In genomic region chr15:82679626-82680199, GRCh38 we compare ENCODE assay signal across 10 cellular contexts. TPM values are rescaled to one million over a fixed set of nuclear protein-coding genes. Genes with fewer than 3 reads are reported as not detected.
DNase-seq lines count a peak whose midpoint lies in the region; ATAC-seq, FAIRE-seq and TF ChIP-seq lines count a peak whose summit lies in the region.
"Had no signal": no experiment of that assay in that cellular context is flagged by ENCODE, and none has a peak within 500 bp of the region (broad histone marks: within the 10 kb centered on the region; RNA-seq: fewer than 3 reads in every experiment).

No MANE protein-coding gene starts in this region.

- POLR2A ChIA-PET in CD8-positive, alpha-beta T cell (lab: Charles Lee): interaction anchor here (1.0 to 3.2 kb wide), 3 partner anchors 71 to 140 kb away, joined by 3 to 17 read pairs (median 13); partner anchors contain the start of gene RPS17

- H3K27ac Mint-ChIP-seq in CD8-positive, alpha-beta T cell: peak overlapping the region; percentile 80
- no peak overlapping the region for H3K27ac Mint-ChIP-seq in effector memory CD8-positive, alpha-beta T cell

- no peaks in the 10 kb centered on the region for H3K27me3 Mint-ChIP-seq in CD8-positive, alpha-beta T cell (ENCODE audit: low read depth)
- H3K27me3 Mint-ChIP-seq in effector memory CD8-positive, alpha-beta T cell: peaks cover 0 to 17% of the 10 kb centered on the region in 2 donors

- no peak for DNase-seq in CD8-positive, alpha-beta T cell
- DNase-seq in effector memory CD8-positive, alpha-beta T cell: peak in 1 of 3 experiments; percentile 4
- DNase-seq in omental fat pad (ENCODE audit: low spot score): no peak
- no peak for DNase-seq in NCI-H82 treated with DMSO at 0.1 percent for 48 hours (lab: John Stamatoyannopoulos, UW; ENCODE audit: unreplicated experiment)
- DNase-seq in foreskin melanocyte: no peak
- no peak for DNase-seq in H54 (ENCODE audit: insufficient read length, low spot score)
- DNase-seq: gastrocnemius medialis, NCI-H82 had no signal

- no peak overlapping the region for H3K27ac ChIP-seq in CD8-positive, alpha-beta T cell (ENCODE audit: low read depth, low read length)
- no peak overlapping the region for H3K27ac ChIP-seq in OCI-LY1 (ENCODE audit: low read depth, low read length, poor library complexity, severe bottlenecking)
- H3K27ac ChIP-seq: gastrocnemius medialis had no signal

- no peaks in the 10 kb centered on the region for H4K20me1 ChIP-seq in OCI-LY1 (ENCODE audit: insufficient read depth, low read length)

- H3K9me3 ChIP-seq in CD8-positive, alpha-beta T cell (ENCODE audit: low read length): no peaks in the 10 kb centered on the region
- no peaks in the 10 kb centered on the region for H3K9me3 ChIP-seq in OCI-LY1 (ENCODE audit: low read length)
- H3K9me3 ChIP-seq: gastrocnemius medialis had no signal

- no peak for FAIRE-seq in H54 (lab: Jason Lieb, UNC)

- ATAC-seq in CD8-positive, alpha-beta T cell: no peak
- no peak for ATAC-seq in effector memory CD8-positive, alpha-beta T cell (replicated peaks)
- ATAC-seq in omental fat pad (ENCODE audit: low FRiP score) (peak; percentile 24), HG02678 (IDR thresholded peaks at IDR 0.05; ENCODE audit: unreplicated experiment) (no peak)
- ATAC-seq: gastrocnemius medialis had no signal

- H3K4me2 ChIP-seq in OCI-LY1 (ENCODE audit: low read length): peak overlapping the region; percentile 60

- H3K79me2 ChIP-seq in OCI-LY1 (ENCODE audit: insufficient read depth, low read length): no peaks in the 10 kb centered on the region

- CTCF ChIA-PET in CD8-positive, alpha-beta T cell (lab: Charles Lee): interaction anchor here (1.2 to 1.9 kb wide), 2 partner anchors 31 to 320 kb away, joined by 3 to 5 read pairs; no protein-coding TSS in a partner anchor

- H3K27me3 ChIP-seq in CD8-positive, alpha-beta T cell (ENCODE audit: insufficient read depth, low read length): no peaks in the 10 kb centered on the region
- H3K27me3 ChIP-seq in OCI-LY1 (ENCODE audit: insufficient read depth, low read length): no peaks in the 10 kb centered on the region

- no peak for TF ChIP-seq POLR2A in H54 (IDR thresholded peaks at IDR 0.05; ENCODE audit: low read depth, low read length)

- no peak overlapping the region for H2AFZ ChIP-seq in OCI-LY1 (ENCODE audit: low read length)

- peaks cover 13% of the 10 kb centered on the region for H3K4me1 Mint-ChIP-seq in CD8-positive, alpha-beta T cell (ENCODE audit: low read depth)
- H3K4me1 Mint-ChIP-seq in effector memory CD8-positive, alpha-beta T cell (ENCODE audit: low read depth in 2 of 2): peaks cover 9 to 15% of the 10 kb centered on the region in 2 donors

- peak overlapping the region; percentile 91 for H3K4me3 Mint-ChIP-seq in CD8-positive, alpha-beta T cell
- H3K4me3 Mint-ChIP-seq in effector memory CD8-positive, alpha-beta T cell: peak overlapping the region; percentile 87 to 92

- intact Hi-C loops in CD8-positive, alpha-beta T cell (cut with DNase I, micrococcal nuclease): loop anchor here (1.0 to 10.0 kb wide), 11 partner anchors 29 to 388 kb away; partner anchors contain the start of genes AP3B2 (in 2 of the 2), RPS17 (in 2 of the 2), BTBD1 (in 1 of the 2) and C15orf40 (in 1 of the 2)

- peaks cover 3% of the 10 kb centered on the region for H3K36me3 Mint-ChIP-seq in CD8-positive, alpha-beta T cell
- peaks cover 11% of the 10 kb centered on the region for H3K36me3 Mint-ChIP-seq in effector memory CD8-positive, alpha-beta T cell (ENCODE audit: insufficient read depth)

- no peaks in the 10 kb centered on the region for H3K36me3 ChIP-seq in CD8-positive, alpha-beta T cell (ENCODE audit: insufficient read depth, low read length)
- H3K36me3 ChIP-seq in OCI-LY1 (ENCODE audit: insufficient read depth, low read length): no peaks in the 10 kb centered on the region
- H3K36me3 ChIP-seq: gastrocnemius medialis had no signal

- no peak for TF ChIP-seq CTCF in CD8-positive, alpha-beta T cell (IDR thresholded peaks at IDR 0.05)
- TF ChIP-seq CTCF in OCI-LY1 (IDR thresholded peaks at IDR 0.05; ENCODE audit: low read length) (no peak), omental fat pad (IDR thresholded peaks at IDR 0.05) (no peak)

- peaks cover 12% of the 10 kb centered on the region for H3K4me1 ChIP-seq in CD8-positive, alpha-beta T cell (ENCODE audit: insufficient read depth, low read length)
- H3K4me1 ChIP-seq in OCI-LY1 (ENCODE audit: insufficient read depth, low read length, severe bottlenecking): peaks cover 10% of the 10 kb centered on the region

- H3F3A ChIP-seq in OCI-LY1 (ENCODE audit: insufficient read depth, low read length): no peaks in the 10 kb centered on the region

- peak overlapping the region; percentile 12; the same call in 1 of the 2 replicates for H3K9ac ChIP-seq in OCI-LY1 (ENCODE audit: low read length)

- H3K9me3 Mint-ChIP-seq in CD8-positive, alpha-beta T cell: no peaks in the 10 kb centered on the region
- no peaks in the 10 kb centered on the region for H3K9me3 Mint-ChIP-seq in effector memory CD8-positive, alpha-beta T cell

- no peaks in the 10 kb centered on the region for H3K9me2 ChIP-seq in OCI-LY1 (ENCODE audit: low read depth, low read length)

- peak overlapping the region; percentile 71 for H3K4me3 ChIP-seq in CD8-positive, alpha-beta T cell (ENCODE audit: low read depth, low read length)
- peak overlapping the region; percentile 66 for H3K4me3 ChIP-seq in OCI-LY1 (ENCODE audit: low read depth, low read length, poor library complexity, severe bottlenecking)

RNA-seq across cellular contexts. Expression of gene AP3B2, which starts 30.0 kb away (rescaled TPM):
- under 1 TPM; 0.81 to 0.90 TPM for total RNA-seq in CD8-positive, alpha-beta T cell
- total RNA-seq in omental fat pad: 1 to 10 TPM in 3 of 4 donors, under 1 TPM in 1; 0.31 to 7.6 (median 1.4) TPM

RNA-seq across cellular contexts. Expression of gene CPEB1, which starts 32.5 kb away (rescaled TPM):
- under 1 TPM; 0.27 to 0.53 TPM for total RNA-seq in CD8-positive, alpha-beta T cell
- total RNA-seq in omental fat pad: 1 to 10 TPM; 1.3 to 5.0 (median 3.8) TPM
